ENCODE assay signal across 1 cellular context in the genomic region with DNA sequence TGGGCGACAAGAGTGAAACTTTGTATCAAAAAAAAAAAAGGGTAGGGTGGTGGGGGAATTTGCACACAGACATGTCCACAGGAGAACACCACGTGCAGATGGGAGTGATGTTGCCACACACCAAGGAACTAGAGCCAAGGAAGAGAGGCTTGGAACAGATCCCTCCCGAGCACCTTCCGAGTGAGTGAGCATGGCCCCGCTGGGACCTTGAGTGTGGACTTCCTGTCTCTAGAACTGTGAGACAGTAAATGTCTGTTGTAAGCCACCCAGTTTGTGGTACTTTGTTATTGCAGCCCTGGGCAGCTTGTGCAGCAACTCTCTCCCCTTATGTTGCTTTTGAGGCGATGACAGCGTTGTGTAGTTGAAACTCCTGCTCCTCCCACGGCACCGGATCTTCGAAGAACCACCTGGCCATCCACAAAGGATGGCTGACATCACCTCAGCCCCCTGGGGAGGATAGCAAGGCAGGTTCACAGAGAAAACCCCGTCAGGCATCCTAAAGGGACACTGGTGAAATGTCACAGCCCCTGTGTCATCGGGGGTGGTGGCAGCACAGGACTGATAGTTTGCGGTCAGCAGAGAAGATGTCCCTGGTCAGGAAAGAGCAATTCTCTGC.
A peak's percentile ranks its signal among the peaks of the same experiment; 100 is the strongest.
TF ChIP-seq lines count a peak whose summit lies in the region.

No MANE protein-coding gene starts in this region.

TF ChIP-seq in HepG2, 621 proteins besides CTCF, POLR2A, EP300 and RAD21:
- TF ChIP-seq ARID2 (CRISPR knock-in tag; IDR thresholded peaks at IDR 0.05; ENCODE audit: borderline replicate concordance) (no peak), NFIB (CRISPR knock-in tag; IDR thresholded peaks at IDR 0.05; ENCODE audit: borderline replicate concordance) (no peak), RFX1 (IDR thresholded peaks at IDR 0.05) (no peak)
- TF ChIP-seq, protein P1, sequence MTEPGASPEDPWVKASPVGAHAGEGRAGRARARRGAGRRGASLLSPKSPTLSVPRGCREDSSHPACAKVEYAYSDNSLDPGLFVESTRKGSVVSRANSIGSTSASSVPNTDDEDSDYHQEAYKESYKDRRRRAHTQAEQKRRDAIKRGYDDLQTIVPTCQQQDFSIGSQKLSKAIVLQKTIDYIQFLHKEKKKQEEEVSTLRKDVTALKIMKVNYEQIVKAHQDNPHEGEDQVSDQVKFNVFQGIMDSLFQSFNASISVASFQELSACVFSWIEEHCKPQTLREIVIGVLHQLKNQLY (CRISPR knock-in tag; IDR thresholded peaks at IDR 0.05): no peak
- TF ChIP-seq, protein P2, sequence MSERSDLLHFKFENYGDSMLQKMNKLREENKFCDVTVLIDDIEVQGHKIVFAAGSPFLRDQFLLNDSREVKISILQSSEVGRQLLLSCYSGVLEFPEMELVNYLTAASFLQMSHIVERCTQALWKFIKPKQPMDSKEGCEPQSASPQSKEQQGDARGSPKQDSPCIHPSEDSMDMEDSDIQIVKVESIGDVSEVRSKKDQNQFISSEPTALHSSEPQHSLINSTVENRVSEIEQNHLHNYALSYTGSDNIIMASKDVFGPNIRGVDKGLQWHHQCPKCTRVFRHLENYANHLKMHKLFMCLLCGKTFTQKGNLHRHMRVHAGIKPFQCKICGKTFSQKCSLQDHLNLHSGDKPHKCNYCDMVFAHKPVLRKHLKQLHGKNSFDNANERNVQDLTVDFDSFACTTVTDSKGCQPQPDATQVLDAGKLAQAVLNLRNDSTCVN (CRISPR knock-in tag; IDR thresholded peaks at IDR 0.05; ENCODE audit: borderline replicate concordance): 0 out of 2 replicates have a peak, but pooled peaks have one; percentile 13
